ENCODE assay signal across 1 cellular context in the genomic region with DNA sequence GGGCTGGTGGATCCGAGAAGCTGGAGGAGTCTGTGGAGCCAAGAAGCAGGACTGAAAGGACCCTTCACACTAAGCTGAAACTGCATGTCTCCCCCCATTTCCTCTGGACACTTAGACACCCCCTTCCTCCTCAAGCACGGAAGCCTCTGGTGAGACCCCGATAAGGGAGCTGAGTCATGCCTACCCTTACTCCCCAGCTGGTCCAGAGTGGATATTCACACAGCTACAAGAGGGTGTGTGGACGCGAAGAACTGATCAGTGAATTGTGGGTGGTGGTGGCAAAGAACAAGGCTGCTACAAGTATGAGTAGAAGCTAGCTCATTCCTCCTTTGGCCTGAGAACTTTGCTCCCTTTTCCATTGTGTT.
A peak's percentile ranks its signal among the peaks of the same experiment; 100 is the strongest.
TF ChIP-seq lines count a peak whose summit lies in the region.

No MANE protein-coding gene starts in this region.

TF ChIP-seq in HepG2, 621 proteins besides CTCF, POLR2A, EP300 and RAD21:
- TF ChIP-seq SCMH1 (CRISPR knock-in tag; IDR thresholded peaks at IDR 0.05; ENCODE audit: borderline replicate concordance) (no peak), ZNF7 (CRISPR knock-in tag; IDR thresholded peaks at IDR 0.05) (0 out of 2 replicates have a peak, but pooled peaks have one; percentile 37), DMAP1 (CRISPR knock-in tag; IDR thresholded peaks at IDR 0.05) (no peak), ZFX (CRISPR knock-in tag; IDR thresholded peaks at IDR 0.05; ENCODE audit: low read depth) (peak; percentile 32; the same call in 1 of the 2 replicates), ZNF12 (CRISPR knock-in tag; IDR thresholded peaks at IDR 0.05) (peak; percentile 48; the same call in 1 of the 2 replicates), PLRG1 (conservative IDR thresholded peaks at IDR 0.05) (no peak)
- TF ChIP-seq, protein P1, sequence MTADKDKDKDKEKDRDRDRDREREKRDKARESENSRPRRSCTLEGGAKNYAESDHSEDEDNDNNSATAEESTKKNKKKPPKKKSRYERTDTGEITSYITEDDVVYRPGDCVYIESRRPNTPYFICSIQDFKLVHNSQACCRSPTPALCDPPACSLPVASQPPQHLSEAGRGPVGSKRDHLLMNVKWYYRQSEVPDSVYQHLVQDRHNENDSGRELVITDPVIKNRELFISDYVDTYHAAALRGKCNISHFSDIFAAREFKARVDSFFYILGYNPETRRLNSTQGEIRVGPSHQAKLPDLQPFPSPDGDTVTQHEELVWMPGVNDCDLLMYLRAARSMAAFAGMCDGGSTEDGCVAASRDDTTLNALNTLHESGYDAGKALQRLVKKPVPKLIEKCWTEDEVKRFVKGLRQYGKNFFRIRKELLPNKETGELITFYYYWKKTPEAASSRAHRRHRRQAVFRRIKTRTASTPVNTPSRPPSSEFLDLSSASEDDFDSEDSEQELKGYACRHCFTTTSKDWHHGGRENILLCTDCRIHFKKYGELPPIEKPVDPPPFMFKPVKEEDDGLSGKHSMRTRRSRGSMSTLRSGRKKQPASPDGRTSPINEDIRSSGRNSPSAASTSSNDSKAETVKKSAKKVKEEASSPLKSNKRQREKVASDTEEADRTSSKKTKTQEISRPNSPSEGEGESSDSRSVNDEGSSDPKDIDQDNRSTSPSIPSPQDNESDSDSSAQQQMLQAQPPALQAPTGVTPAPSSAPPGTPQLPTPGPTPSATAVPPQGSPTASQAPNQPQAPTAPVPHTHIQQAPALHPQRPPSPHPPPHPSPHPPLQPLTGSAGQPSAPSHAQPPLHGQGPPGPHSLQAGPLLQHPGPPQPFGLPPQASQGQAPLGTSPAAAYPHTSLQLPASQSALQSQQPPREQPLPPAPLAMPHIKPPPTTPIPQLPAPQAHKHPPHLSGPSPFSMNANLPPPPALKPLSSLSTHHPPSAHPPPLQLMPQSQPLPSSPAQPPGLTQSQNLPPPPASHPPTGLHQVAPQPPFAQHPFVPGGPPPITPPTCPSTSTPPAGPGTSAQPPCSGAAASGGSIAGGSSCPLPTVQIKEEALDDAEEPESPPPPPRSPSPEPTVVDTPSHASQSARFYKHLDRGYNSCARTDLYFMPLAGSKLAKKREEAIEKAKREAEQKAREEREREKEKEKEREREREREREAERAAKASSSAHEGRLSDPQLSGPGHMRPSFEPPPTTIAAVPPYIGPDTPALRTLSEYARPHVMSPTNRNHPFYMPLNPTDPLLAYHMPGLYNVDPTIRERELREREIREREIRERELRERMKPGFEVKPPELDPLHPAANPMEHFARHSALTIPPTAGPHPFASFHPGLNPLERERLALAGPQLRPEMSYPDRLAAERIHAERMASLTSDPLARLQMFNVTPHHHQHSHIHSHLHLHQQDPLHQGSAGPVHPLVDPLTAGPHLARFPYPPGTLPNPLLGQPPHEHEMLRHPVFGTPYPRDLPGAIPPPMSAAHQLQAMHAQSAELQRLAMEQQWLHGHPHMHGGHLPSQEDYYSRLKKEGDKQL (CRISPR knock-in tag; IDR thresholded peaks at IDR 0.05; ENCODE audit: low read depth), result no peak
- TF ChIP-seq, protein P2, sequence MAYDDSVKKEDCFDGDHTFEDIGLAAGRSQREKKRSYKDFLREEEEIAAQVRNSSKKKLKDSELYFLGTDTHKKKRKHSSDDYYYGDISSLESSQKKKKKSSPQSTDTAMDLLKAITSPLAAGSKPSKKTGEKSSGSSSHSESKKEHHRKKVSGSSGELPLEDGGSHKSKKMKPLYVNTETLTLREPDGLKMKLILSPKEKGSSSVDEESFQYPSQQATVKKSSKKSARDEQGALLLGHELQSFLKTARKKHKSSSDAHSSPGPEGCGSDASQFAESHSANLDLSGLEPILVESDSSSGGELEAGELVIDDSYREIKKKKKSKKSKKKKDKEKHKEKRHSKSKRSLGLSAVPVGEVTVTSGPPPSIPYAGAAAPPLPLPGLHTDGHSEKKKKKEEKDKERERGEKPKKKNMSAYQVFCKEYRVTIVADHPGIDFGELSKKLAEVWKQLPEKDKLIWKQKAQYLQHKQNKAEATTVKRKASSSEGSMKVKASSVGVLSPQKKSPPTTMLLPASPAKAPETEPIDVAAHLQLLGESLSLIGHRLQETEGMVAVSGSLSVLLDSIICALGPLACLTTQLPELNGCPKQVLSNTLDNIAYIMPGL (CRISPR knock-in tag; IDR thresholded peaks at IDR 0.05; ENCODE audit: borderline replicate concordance in 1 of 2, low read depth in 1 of 2), result 0 out of 4 replicates have a peak, but pooled peaks of 1 of the 2 experiments have one; percentile 6
- TF ChIP-seq, protein P3, sequence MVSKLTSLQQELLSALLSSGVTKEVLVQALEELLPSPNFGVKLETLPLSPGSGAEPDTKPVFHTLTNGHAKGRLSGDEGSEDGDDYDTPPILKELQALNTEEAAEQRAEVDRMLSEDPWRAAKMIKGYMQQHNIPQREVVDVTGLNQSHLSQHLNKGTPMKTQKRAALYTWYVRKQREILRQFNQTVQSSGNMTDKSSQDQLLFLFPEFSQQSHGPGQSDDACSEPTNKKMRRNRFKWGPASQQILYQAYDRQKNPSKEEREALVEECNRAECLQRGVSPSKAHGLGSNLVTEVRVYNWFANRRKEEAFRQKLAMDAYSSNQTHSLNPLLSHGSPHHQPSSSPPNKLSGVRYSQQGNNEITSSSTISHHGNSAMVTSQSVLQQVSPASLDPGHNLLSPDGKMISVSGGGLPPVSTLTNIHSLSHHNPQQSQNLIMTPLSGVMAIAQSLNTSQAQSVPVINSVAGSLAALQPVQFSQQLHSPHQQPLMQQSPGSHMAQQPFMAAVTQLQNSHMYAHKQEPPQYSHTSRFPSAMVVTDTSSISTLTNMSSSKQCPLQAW (CRISPR knock-in tag; IDR thresholded peaks at IDR 0.05), result 0 out of 2 replicates have a peak, but pooled peaks have one; percentile 35
- TF ChIP-seq, protein P4, sequence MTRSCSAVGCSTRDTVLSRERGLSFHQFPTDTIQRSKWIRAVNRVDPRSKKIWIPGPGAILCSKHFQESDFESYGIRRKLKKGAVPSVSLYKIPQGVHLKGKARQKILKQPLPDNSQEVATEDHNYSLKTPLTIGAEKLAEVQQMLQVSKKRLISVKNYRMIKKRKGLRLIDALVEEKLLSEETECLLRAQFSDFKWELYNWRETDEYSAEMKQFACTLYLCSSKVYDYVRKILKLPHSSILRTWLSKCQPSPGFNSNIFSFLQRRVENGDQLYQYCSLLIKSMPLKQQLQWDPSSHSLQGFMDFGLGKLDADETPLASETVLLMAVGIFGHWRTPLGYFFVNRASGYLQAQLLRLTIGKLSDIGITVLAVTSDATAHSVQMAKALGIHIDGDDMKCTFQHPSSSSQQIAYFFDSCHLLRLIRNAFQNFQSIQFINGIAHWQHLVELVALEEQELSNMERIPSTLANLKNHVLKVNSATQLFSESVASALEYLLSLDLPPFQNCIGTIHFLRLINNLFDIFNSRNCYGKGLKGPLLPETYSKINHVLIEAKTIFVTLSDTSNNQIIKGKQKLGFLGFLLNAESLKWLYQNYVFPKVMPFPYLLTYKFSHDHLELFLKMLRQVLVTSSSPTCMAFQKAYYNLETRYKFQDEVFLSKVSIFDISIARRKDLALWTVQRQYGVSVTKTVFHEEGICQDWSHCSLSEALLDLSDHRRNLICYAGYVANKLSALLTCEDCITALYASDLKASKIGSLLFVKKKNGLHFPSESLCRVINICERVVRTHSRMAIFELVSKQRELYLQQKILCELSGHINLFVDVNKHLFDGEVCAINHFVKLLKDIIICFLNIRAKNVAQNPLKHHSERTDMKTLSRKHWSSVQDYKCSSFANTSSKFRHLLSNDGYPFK (CRISPR knock-in tag; IDR thresholded peaks at IDR 0.05; ENCODE audit: borderline replicate concordance), result peak; percentile 40; the same call in 1 of the 2 replicates
TF ChIP-seq in HepG2: peak in this region for 6.
